8 cellular contexts compared by ENCODE assay signal in the genomic region with DNA sequence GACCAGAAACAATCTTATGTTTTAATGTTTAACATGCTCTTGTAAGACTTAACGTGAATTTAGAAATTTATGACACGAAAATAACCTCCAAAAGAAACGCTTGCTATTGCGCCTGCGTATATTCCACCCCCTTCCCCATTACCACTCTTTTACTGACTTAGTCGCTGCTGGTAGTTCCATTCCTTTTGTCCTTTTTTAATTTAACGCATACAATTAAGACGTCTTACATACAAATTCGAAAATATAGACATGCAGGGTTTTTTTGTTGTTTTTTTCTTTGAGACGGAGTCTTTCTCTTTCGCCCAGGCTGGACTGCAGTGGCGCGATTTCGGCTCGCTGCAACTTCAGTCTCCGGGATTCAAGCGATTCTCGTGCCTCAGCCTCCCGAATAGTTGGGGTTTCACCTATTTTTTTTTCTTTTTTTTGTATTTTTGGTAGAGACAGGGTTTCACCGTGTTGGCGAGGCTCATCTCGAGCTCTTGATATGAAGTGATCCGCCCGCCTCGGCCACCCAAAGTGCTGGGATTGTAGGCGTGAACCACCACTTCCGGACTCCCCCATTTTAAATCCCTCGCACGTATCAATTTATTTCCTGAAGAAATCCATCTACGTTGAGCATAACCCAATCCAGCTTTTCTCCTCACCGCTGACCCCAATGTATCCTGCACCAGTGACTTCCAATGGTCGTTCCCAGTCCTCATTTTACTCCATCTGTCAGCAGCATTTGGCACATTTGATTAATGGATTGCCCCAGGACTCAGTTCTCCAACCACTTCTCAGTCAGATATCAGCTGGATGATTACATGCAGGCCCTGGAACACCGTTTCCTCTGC. TPM values are rescaled to one million over a fixed set of nuclear protein-coding genes. Genes with fewer than 3 reads are reported as not detected.
DNase-seq lines count a peak whose midpoint lies in the region; ATAC-seq and TF ChIP-seq lines count a peak whose summit lies in the region.

No MANE protein-coding gene starts in this region.

- ATAC-seq in activated CD4-positive, alpha-beta T cell treated with anti-CD3 and anti-CD28 coated beads for 36 hours: peak; percentile 52
- peak; percentile 33 for ATAC-seq in HG02623 (IDR thresholded peaks at IDR 0.05; ENCODE audit: unreplicated experiment)
- peak; percentile 65 for ATAC-seq in stimulated activated memory B cell treated with anti-CD40 and anti-IgM and Interleukin-4, amounts not matched to agents 10 μg/mL and 1 μg/mL and 100 μg/mL, for 72 hours

- H3K4me3 Mint-ChIP-seq in activated CD4-positive, alpha-beta T cell treated with anti-CD3 and anti-CD28 coated beads for 36 hours: peak overlapping the region; percentile 84
- H3K4me3 Mint-ChIP-seq in stimulated activated memory B cell treated with anti-CD40 and anti-IgM and Interleukin-4, amounts not matched to agents 10 μg/mL and 1 μg/mL and 100 μg/mL, for 72 hours: peak overlapping the region; percentile 97

- intact Hi-C loops in activated CD4-positive, alpha-beta T cell treated with anti-CD3 and anti-CD28 coated beads for 36 hours (cut with DNase I, micrococcal nuclease): loop anchor here (2.0 to 5.0 kb wide), 4 partner anchors 35 to 599 kb away; partner anchors contain the start of genes HAVCR2 (in 1 of the 2) and LSM11 (in 1 of the 2)
- intact Hi-C loops in lower leg skin (cut with DNase I; ENCODE audit: low total_unique reads): no loop called here

- peak; percentile 81 for DNase-seq in activated CD4-positive, alpha-beta T cell treated with anti-CD3 and anti-CD28 coated beads for 36 hours
- DNase-seq in activated CD4-positive, alpha-beta T cell treated with anti-CD3 and anti-CD28 coated beads for 1 hour: no peak
- DNase-seq in NCI-H1092 treated with DMSO at 0.1 percent for 48 hours (lab: John Stamatoyannopoulos, UW): peak; percentile 47
- DNase-seq in dedifferentiated amniotic fluid mesenchymal stem cell (ENCODE audit: extremely low spot score): peak; percentile 51
- DNase-seq in lower leg skin (ENCODE audit: low spot score in 2 of 2): peak; percentile 50 to 89

- 5 to 8% methylated on average over 33 of the region's 33 CpGs for WGBS in lower leg skin, 2 donors

- peak overlapping the region; percentile 99 for H3K27ac Mint-ChIP-seq in activated CD4-positive, alpha-beta T cell treated with anti-CD3 and anti-CD28 coated beads for 36 hours
- H3K27ac Mint-ChIP-seq in stimulated activated memory B cell treated with anti-CD40 and anti-IgM and Interleukin-4, amounts not matched to agents 10 μg/mL and 1 μg/mL and 100 μg/mL, for 72 hours: peak overlapping the region; percentile 98

- no peak for TF ChIP-seq POLR2A in lower leg skin (IDR thresholded peaks at IDR 0.05)

- H3K27ac ChIP-seq in VCaP: peak overlapping the region; percentile 83

- peak overlapping the region; percentile 28 for H3K4me3 ChIP-seq in lower leg skin (ENCODE audit: low read depth, poor library complexity, severe bottlenecking)

- POLR2A ChIA-PET in activated CD4-positive, alpha-beta T cell treated with anti-CD3 and anti-CD28 coated beads for 36 hours (lab: Charles Lee): interaction anchor here (0.6 to 2.4 kb wide), 28 partner anchors 11 to 588 kb away, joined by 3 to 27 read pairs (median 4); partner anchors contain the start of genes ITK and THG1L

- CTCF ChIA-PET in activated CD4-positive, alpha-beta T cell treated with anti-CD3 and anti-CD28 coated beads for 36 hours (lab: Charles Lee): interaction anchor here (0.6 to 3.2 kb wide), 20 partner anchors 11 to 223 kb away, joined by 3 to 16 read pairs (median 4); partner anchors contain the start of gene HAVCR2

- no peaks in the 10 kb centered on the region for H3K27me3 Mint-ChIP-seq in activated CD4-positive, alpha-beta T cell treated with anti-CD3 and anti-CD28 coated beads for 36 hours
- no peaks in the 10 kb centered on the region for H3K27me3 Mint-ChIP-seq in stimulated activated memory B cell treated with anti-CD40 and anti-IgM and Interleukin-4, amounts not matched to agents 10 μg/mL and 1 μg/mL and 100 μg/mL, for 72 hours

- no peaks in the 10 kb centered on the region for H3K9me3 Mint-ChIP-seq in activated CD4-positive, alpha-beta T cell treated with anti-CD3 and anti-CD28 coated beads for 36 hours (ENCODE audit: low read depth)
- no peaks in the 10 kb centered on the region for H3K9me3 Mint-ChIP-seq in stimulated activated memory B cell treated with anti-CD40 and anti-IgM and Interleukin-4, amounts not matched to agents 10 μg/mL and 1 μg/mL and 100 μg/mL, for 72 hours

- H3K4me1 Mint-ChIP-seq in activated CD4-positive, alpha-beta T cell treated with anti-CD3 and anti-CD28 coated beads for 36 hours: peaks cover 48% of the 10 kb centered on the region
- H3K4me1 Mint-ChIP-seq in stimulated activated memory B cell treated with anti-CD40 and anti-IgM and Interleukin-4, amounts not matched to agents 10 μg/mL and 1 μg/mL and 100 μg/mL, for 72 hours: peaks cover 29% of the 10 kb centered on the region

- peaks cover 37% of the 10 kb centered on the region for H3K36me3 Mint-ChIP-seq in activated CD4-positive, alpha-beta T cell treated with anti-CD3 and anti-CD28 coated beads for 36 hours (ENCODE audit: low read depth)
- H3K36me3 Mint-ChIP-seq in stimulated activated memory B cell treated with anti-CD40 and anti-IgM and Interleukin-4, amounts not matched to agents 10 μg/mL and 1 μg/mL and 100 μg/mL, for 72 hours: peaks cover 20% of the 10 kb centered on the region

- TF ChIP-seq CTCF in VCaP (conservative IDR thresholded peaks at IDR 0.05): no peak
- no peak for TF ChIP-seq CTCF in lower leg skin (IDR thresholded peaks at IDR 0.05)

RNA-seq across cellular contexts. Expression of gene MED7, which starts 0.7 kb away (rescaled TPM):
- 10 to 100 TPM in 1 of 2 experiments, 1 to 10 TPM in 1; 10.0 to 16.9 TPM for total RNA-seq in activated CD4-positive, alpha-beta T cell treated with anti-CD3 and anti-CD28 coated beads for 36 hours
- total RNA-seq in lower leg skin: 10 to 100 TPM in 1 of 4 donors, 1 to 10 TPM in 3; 6.2 to 11.2 (median 8.4) TPM

RNA-seq across cellular contexts. Expression of gene GARIN3, which starts 22.7 kb away (rescaled TPM):
- total RNA-seq in activated CD4-positive, alpha-beta T cell treated with anti-CD3 and anti-CD28 coated beads for 36 hours: under 1 TPM; 0.79 to 0.82 TPM
- not detected for total RNA-seq in lower leg skin

RNA-seq across cellular contexts. Expression of gene HAVCR2, which starts 34.5 kb away (rescaled TPM):
- total RNA-seq in activated CD4-positive, alpha-beta T cell treated with anti-CD3 and anti-CD28 coated beads for 36 hours: 10 to 100 TPM; 12.6 to 15.9 TPM
- total RNA-seq in lower leg skin: 1 to 10 TPM; 4.4 to 8.1 (median 6.0) TPM

RNA-seq across cellular contexts. Expression of gene ITK, which starts 37.3 kb away (rescaled TPM):
- total RNA-seq in activated CD4-positive, alpha-beta T cell treated with anti-CD3 and anti-CD28 coated beads for 36 hours: 100 to 1,000 TPM; 208 to 249 TPM
- total RNA-seq in lower leg skin: 1 to 10 TPM in 3 of 4 donors, under 1 TPM in 1; 0.78 to 5.2 (median 2.1) TPM
